Comparison of ENCODE assay signal across 24 cellular contexts in the genomic region with DNA sequence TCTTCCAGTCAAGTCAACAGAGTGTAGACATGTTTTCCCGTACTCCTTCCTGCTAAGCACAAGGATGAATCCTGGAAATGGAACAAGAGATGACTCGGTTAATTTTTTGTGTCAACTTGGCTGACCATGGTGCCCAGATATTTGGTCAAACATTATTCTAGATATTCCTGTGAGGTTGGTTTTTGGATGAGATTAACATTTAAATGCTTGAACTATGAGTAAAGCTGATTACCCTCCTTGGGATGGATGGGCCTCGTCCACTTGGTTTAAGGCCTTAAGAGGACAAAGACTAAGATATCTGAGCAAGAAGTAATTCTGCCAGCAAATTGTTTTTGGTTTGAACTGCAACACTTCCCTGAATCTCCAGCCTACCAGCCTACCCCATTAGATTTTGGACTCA.
A peak's percentile ranks its signal among the peaks of the same experiment; 100 is the strongest.
DNase-seq lines count a peak whose midpoint lies in the region; ATAC-seq, FAIRE-seq and TF ChIP-seq lines count a peak whose summit lies in the region.
"Had no signal": no experiment of that assay in that cellular context is flagged by ENCODE, and none has a peak within 500 bp of the region (broad histone marks: within the 10 kb centered on the region; RNA-seq: fewer than 3 reads in every experiment).

No MANE protein-coding gene starts in this region.

- POLR2A ChIA-PET in SK-N-SH (lab: Yijun Ruan, JAX): no interaction called here
- POLR2A ChIA-PET in activated CD4-positive, alpha-beta memory T cell treated with anti-CD3 and anti-CD28 coated beads for 36 hours (lab: Charles Lee): no interaction called here

- no peaks in the 10 kb centered on the region for H3K27me3 ChIP-seq in SK-N-SH (ENCODE audit: insufficient read depth)
- peaks cover 2% of the 10 kb centered on the region for H3K27me3 ChIP-seq in astrocyte (ENCODE audit: insufficient read depth, low read length)
- H3K27me3 ChIP-seq in body of pancreas: no peaks in the 10 kb centered on the region
- H3K27me3 ChIP-seq in spleen (replicated peaks in 1 of 7): peaks cover 0 to 33% (median 5%) of the 10 kb centered on the region in 7 donors
- H3K27me3 ChIP-seq: BLaER1, SJSA1 had no signal

- ATAC-seq in SK-N-SH treated with all-trans-retinoic acid at 6 μM for 48 hours (no peak), body of pancreas (no peak)
- ATAC-seq: CD8-positive, alpha-beta T cell; K562 had no signal

- no peaks in the 10 kb centered on the region for H3K36me3 Mint-ChIP-seq in astrocyte (ENCODE audit: low read depth, unreplicated experiment)
- no peaks in the 10 kb centered on the region for H3K36me3 Mint-ChIP-seq in activated CD4-positive, alpha-beta memory T cell treated with anti-CD3 and anti-CD28 coated beads for 36 hours
- H3K36me3 Mint-ChIP-seq: CD8-positive, alpha-beta T cell had no signal

- H3K9me2 ChIP-seq in SK-N-SH: no peaks in the 10 kb centered on the region

- no peak for FAIRE-seq in astrocyte (lab: Jason Lieb, UNC)
- FAIRE-seq: GM12892, GM18507, K562 had no signal

- H2AFZ ChIP-seq in SK-N-SH (ENCODE audit: low read depth): peak overlapping the region; percentile 9; the same call in 1 of the 2 replicates
- no peak overlapping the region for H2AFZ ChIP-seq in astrocyte (ENCODE audit: low read depth, low read length)
- H2AFZ ChIP-seq: GM23248, PC-9 had no signal

- H3K4me1 ChIP-seq in SK-N-SH (ENCODE audit: control insufficient read depth in 1 of 2, insufficient read depth in 2 of 2, low read depth in 1 of 2, low read length in 1 of 2) (peaks cover 33 to 39% of the 10 kb centered on the region in 2 experiments), astrocyte (ENCODE audit: insufficient read depth, low read length) (peaks cover 11% of the 10 kb centered on the region), body of pancreas (no peaks in the 10 kb centered on the region), spleen (no peaks in the 10 kb centered on the region)
- H3K4me1 ChIP-seq: BLaER1 had no signal

- H3K36me3 ChIP-seq in SK-N-SH (replicated peaks in 1 of 2; ENCODE audit: control insufficient read depth in 1 of 2, insufficient read depth in 2 of 2, low read length in 1 of 2): no peaks in the 10 kb centered on the region
- no peaks in the 10 kb centered on the region for H3K36me3 ChIP-seq in astrocyte (ENCODE audit: insufficient read depth, low read length)
- no peaks in the 10 kb centered on the region for H3K36me3 ChIP-seq in body of pancreas (replicated peaks in 1 of 2; ENCODE audit: insufficient read depth in 1 of 2, low read depth in 2 of 2)
- H3K36me3 ChIP-seq in spleen: no peaks in the 10 kb centered on the region
- H3K36me3 ChIP-seq: BLaER1, SJSA1 had no signal

- peaks cover 6% of the 10 kb centered on the region for H3K9me3 Mint-ChIP-seq in astrocyte (ENCODE audit: unreplicated experiment)
- no peaks in the 10 kb centered on the region for H3K9me3 Mint-ChIP-seq in activated CD4-positive, alpha-beta memory T cell treated with anti-CD3 and anti-CD28 coated beads for 36 hours
- H3K9me3 Mint-ChIP-seq: CD8-positive, alpha-beta T cell had no signal

- no peak overlapping the region for H3K4me3 ChIP-seq in SK-N-SH (ENCODE audit: low read depth in 2 of 2, low read length in 1 of 2)
- no peak overlapping the region for H3K4me3 ChIP-seq in astrocyte (ENCODE audit: insufficient read depth, low read depth, low read length)
- no peak overlapping the region for H3K4me3 ChIP-seq in fibroblast of the aortic adventitia (ENCODE audit: low read depth, low read length)
- no peak overlapping the region for H3K4me3 ChIP-seq in body of pancreas
- no peak overlapping the region for H3K4me3 ChIP-seq in spleen
- H3K4me3 ChIP-seq: BLaER1, GM23248, K562, PC-9, SJSA1 had no signal

- peak in 1 of 2 experiments; percentile 27; a peak in 1 of 4 replicates for TF ChIP-seq EP300 in SK-N-SH (IDR thresholded peaks at IDR 0.05; ENCODE audit: borderline replicate concordance in 1 of 2, low read depth in 1 of 2, low read length in 1 of 2)

- TF ChIP-seq CTCF in SK-N-SH (IDR thresholded peaks at IDR 0.05) (no peak), astrocyte (IDR thresholded peaks at IDR 0.05; ENCODE audit: insufficient read depth, low read depth, low read length) (no peak), fibroblast of the aortic adventitia (IDR thresholded peaks at IDR 0.05; ENCODE audit: insufficient read depth, low read length) (no peak), body of pancreas (IDR thresholded peaks at IDR 0.05) (no peak), spleen (IDR thresholded peaks at IDR 0.05 in 8 of 11, conservative IDR thresholded peaks at IDR 0.05 in 3 of 11) (no peak)

- 73% methylated on average over 3 of the region's 3 CpGs for WGBS in SK-N-SH (ENCODE audit: low lambda C conversion rate)
- 63 to 82% methylated on average over 3 of the region's 3 CpGs for WGBS in body of pancreas, 2 donors
- 86 to 91% (median 90%) methylated on average over 3 of the region's 3 CpGs for WGBS in spleen, 5 donors

- CTCF ChIA-PET in SK-N-SH (lab: Yijun Ruan, JAX): interaction anchor here (0.6 to 1.3 kb wide), 3 partner anchors 16 to 33 kb away, joined by 3 to 4 read pairs (median 3); no protein-coding TSS in a partner anchor
- CTCF ChIA-PET in activated CD4-positive, alpha-beta memory T cell treated with anti-CD3 and anti-CD28 coated beads for 36 hours (lab: Charles Lee): no interaction called here

- H3K4me3 Mint-ChIP-seq in astrocyte (ENCODE audit: unreplicated experiment): no peak overlapping the region
- H3K4me3 Mint-ChIP-seq in activated CD4-positive, alpha-beta memory T cell treated with anti-CD3 and anti-CD28 coated beads for 36 hours: no peak overlapping the region
- H3K4me3 Mint-ChIP-seq: CD8-positive, alpha-beta T cell had no signal

- H3K4me2 ChIP-seq in SK-N-SH (no peak overlapping the region), astrocyte (ENCODE audit: low read length) (no peak overlapping the region)
- H3K4me2 ChIP-seq: BLaER1, PC-9 had no signal

- intact Hi-C loops in body of pancreas (cut with DNase I): no loop called here
- intact Hi-C loops in posterior cingulate gyrus (cut with DNase I): no loop called here
- intact Hi-C loops in spleen (cut with DNase I; ENCODE audit: low total_unique reads): no loop called here
- intact Hi-C loops in activated CD4-positive, alpha-beta memory T cell treated with anti-CD3 and anti-CD28 coated beads for 36 hours (cut with micrococcal nuclease): no loop called here

- TF ChIP-seq POLR2A in body of pancreas (IDR thresholded peaks at IDR 0.05) (no peak), spleen (IDR thresholded peaks at IDR 0.05) (no peak)

- DNase-seq in SK-N-SH (no peak), astrocyte (ENCODE audit: low read depth) (peak; percentile 95), fibroblast of the aortic adventitia (ENCODE audit: low read depth) (peak; percentile 92), body of pancreas (no peak), posterior cingulate gyrus (no peak), spleen (no peak)
- no peak for DNase-seq in activated CD4-positive, alpha-beta memory T cell treated with anti-CD3 and anti-CD28 coated beads for 36 hours
- DNase-seq: CD8-positive, alpha-beta T cell; DMS53; GM23248; HCEC 1CT; NCI-H1417; NCI-H187; NCI-H2107; NCI-H510A; NCI-H774; PC-9 had no signal

- peaks cover 6% of the 10 kb centered on the region for H3K4me1 Mint-ChIP-seq in astrocyte (ENCODE audit: low read depth, unreplicated experiment)
- H3K4me1 Mint-ChIP-seq in activated CD4-positive, alpha-beta memory T cell treated with anti-CD3 and anti-CD28 coated beads for 36 hours (ENCODE audit: low read depth): no peaks in the 10 kb centered on the region

- H3F3A ChIP-seq in SK-N-SH (replicated peaks; ENCODE audit: insufficient read depth): peaks cover 32% of the 10 kb centered on the region

- no peak for TF ChIP-seq RAD21 in SK-N-SH (IDR thresholded peaks at IDR 0.05; ENCODE audit: low read length)

- no peak overlapping the region for H3K27ac Mint-ChIP-seq in astrocyte (ENCODE audit: unreplicated experiment)
- H3K27ac Mint-ChIP-seq in activated CD4-positive, alpha-beta memory T cell treated with anti-CD3 and anti-CD28 coated beads for 36 hours: no peak overlapping the region
- H3K27ac Mint-ChIP-seq: CD8-positive, alpha-beta T cell had no signal

- no peak overlapping the region for H3K9ac ChIP-seq in SK-N-SH
- H3K9ac ChIP-seq in astrocyte (ENCODE audit: low read length): no peak overlapping the region
- H3K9ac ChIP-seq: BLaER1, GM23248 had no signal

- no peaks in the 10 kb centered on the region for H3K9me3 ChIP-seq in SK-N-SH
- H3K9me3 ChIP-seq in astrocyte (ENCODE audit: insufficient read depth, low read depth, low read length): no peaks in the 10 kb centered on the region
- H3K9me3 ChIP-seq in body of pancreas: no peaks in the 10 kb centered on the region
- no peaks in the 10 kb centered on the region for H3K9me3 ChIP-seq in spleen

- H3K27ac ChIP-seq in SK-N-SH (ENCODE audit: low read depth in 2 of 2, low read length in 1 of 2) (peak overlapping the region in 1 of 2 experiments; percentile 59; a peak in 2 of 4 replicates), astrocyte (ENCODE audit: low read depth, low read length) (peak overlapping the region; percentile 5), body of pancreas (no peak overlapping the region), spleen (no peak overlapping the region)
- H3K27ac ChIP-seq: 22Rv1, BLaER1, GM23248, PC-9, SJSA1 had no signal

- peaks cover 13% of the 10 kb centered on the region for H3K27me3 Mint-ChIP-seq in astrocyte (ENCODE audit: low read depth, unreplicated experiment)
- peaks cover 16% of the 10 kb centered on the region for H3K27me3 Mint-ChIP-seq in activated CD4-positive, alpha-beta memory T cell treated with anti-CD3 and anti-CD28 coated beads for 36 hours

- H3K79me2 ChIP-seq in SK-N-SH (ENCODE audit: insufficient read depth) (no peaks in the 10 kb centered on the region), astrocyte (ENCODE audit: insufficient read depth, low read length) (no peaks in the 10 kb centered on the region)

- H4K20me1 ChIP-seq in SK-N-SH (ENCODE audit: insufficient read depth): no peaks in the 10 kb centered on the region
- no peaks in the 10 kb centered on the region for H4K20me1 ChIP-seq in astrocyte (ENCODE audit: insufficient read depth, low read length)
- H4K20me1 ChIP-seq: BLaER1 had no signal

TF ChIP-seq in SK-N-SH, 30 proteins besides CTCF, POLR2A, EP300 and RAD21 (continues in another document):
- TF ChIP-seq TCF12 (IDR thresholded peaks at IDR 0.05) (peak; percentile 37; the same call in 1 of the 2 replicates), TEAD4 (IDR thresholded peaks at IDR 0.05; ENCODE audit: borderline replicate concordance, insufficient read depth) (0 out of 2 replicates have a peak, but pooled peaks have one; percentile 13), NFIC (IDR thresholded peaks at IDR 0.05; ENCODE audit: borderline replicate concordance) (peak; percentile 35; the same call in 1 of the 2 replicates)

TF ChIP-seq in SK-N-SH treated with all-trans-retinoic acid at 6 μM for 48 hours, 23 proteins besides CTCF, POLR2A, EP300 and RAD21 (continues in another document):
- TF ChIP-seq OSR1 (CRISPR knock-in tag; IDR thresholded peaks at IDR 0.05): no peak

Comparison
In these comparisons a context has a peak if more than half of its experiments do, and no peak if none do; other contexts are left out.
1. DNase-seq: peak in astrocyte (single experiment) and fibroblast of the aortic adventitia (single experiment); none in SK-N-SH (single experiment), body of pancreas (0 of 4), posterior cingulate gyrus (0 of 10), spleen (single experiment) and activated CD4-positive, alpha-beta memory T cell treated with anti-CD3 and anti-CD28 coated beads for 36 hours (single experiment).